In the genomic region with DNA sequence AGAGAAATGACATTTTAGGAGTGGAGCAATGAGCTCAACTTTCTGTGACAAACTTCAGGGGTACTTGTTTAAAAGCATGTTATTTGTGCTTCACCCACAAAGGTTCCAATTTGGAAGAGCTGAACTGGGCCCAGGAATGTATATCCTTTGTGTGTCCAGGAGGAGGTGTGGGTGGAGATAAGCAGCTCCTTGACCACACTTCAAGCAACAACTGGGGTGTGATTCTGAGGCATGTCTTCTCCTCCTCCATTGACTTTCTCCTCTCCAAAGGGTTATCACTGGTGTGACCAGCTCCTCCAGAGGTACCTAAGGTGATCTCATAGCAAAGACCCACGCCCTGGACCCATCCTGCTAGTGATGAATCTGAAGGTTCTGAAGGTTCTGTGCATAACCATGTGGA, we compare ENCODE assay signal across 15 cellular contexts.
A peak's percentile ranks its signal among the peaks of the same experiment; 100 is the strongest.
DNase-seq lines count a peak whose midpoint lies in the region; ATAC-seq and TF ChIP-seq lines count a peak whose summit lies in the region.
"Had no signal": no experiment of that assay in that cellular context is flagged by ENCODE, and none has a peak within 500 bp of the region (broad histone marks: within the 10 kb centered on the region; RNA-seq: fewer than 3 reads in every experiment).

No MANE protein-coding gene starts in this region.

- no peak for DNase-seq in CD14-positive monocyte (ENCODE audit: low spot score)
- DNase-seq in HL-60 (ENCODE audit: low read depth in 1 of 2, low spot score in 1 of 2): no peak
- DNase-seq in T-helper 2 cell: no peak
- DNase-seq in NCI-H1048 (lab: John Stamatoyannopoulos, UW): no peak
- DNase-seq: brain microvascular endothelial cell; GF-D8; NCI-H187; nephron progenitor cell; retina; stimulated activated CD4-positive, alpha-beta T cell treated with anti-CD3 and anti-CD28 coated beads, Interleukin-2, amount 100 ng/mL, for 24 hours had no signal

- peak overlapping the region in 1 of 2 donors; percentile 49 for H3K4me3 Mint-ChIP-seq in CD14-positive monocyte
- no peak overlapping the region for H3K4me3 Mint-ChIP-seq in dendritic cell treated with granulocyte-macrophage colony-stimulating factor and Interleukin-4, amounts not matched to agents 40 ng/mL and 50 ng/mL, for 4 days
- H3K4me3 Mint-ChIP-seq: B cell, nephron progenitor cell had no signal

- H3K4me3 ChIP-seq in HL-60 (replicated peaks; ENCODE audit: insufficient read depth, low read length): no peak overlapping the region
- H3K4me3 ChIP-seq in skeletal muscle satellite cell (ENCODE audit: low read length): no peak overlapping the region

- H3K9ac ChIP-seq in skeletal muscle satellite cell (ENCODE audit: low read depth, low read length): peak overlapping the region; percentile 53

- H3K27ac Mint-ChIP-seq in CD14-positive monocyte: peak overlapping the region; percentile 99 to 100 (median 100)
- H3K27ac Mint-ChIP-seq in dendritic cell treated with granulocyte-macrophage colony-stimulating factor and Interleukin-4, amounts not matched to agents 40 ng/mL and 50 ng/mL, for 4 days: peak overlapping the region; percentile 88
- H3K27ac Mint-ChIP-seq: activated naive CD4-positive, alpha-beta T cell treated with anti-CD3 and anti-CD28 coated beads, Interleukin-2, amount 50 U/mL, for 72 hours; B cell; nephron progenitor cell had no signal

- H3K9me3 ChIP-seq in skeletal muscle satellite cell (replicated peaks; ENCODE audit: low read length): no peaks in the 10 kb centered on the region

- intact Hi-C loops in CD14-positive monocyte (cut with micrococcal nuclease): loop anchor here in 1 of 2 donors (5.0 kb wide), 2 partner anchors 50 to 60 kb away; partner anchors contain the start of gene CD93
- intact Hi-C loops in dendritic cell treated with granulocyte-macrophage colony-stimulating factor and Interleukin-4, amounts not matched to agents 40 ng/mL and 50 ng/mL, for 4 days (cut with micrococcal nuclease): loop anchor here (5.0 kb wide), 1 partner anchor 60 kb away; the partner anchor contains the start of gene CD93

- no peaks in the 10 kb centered on the region for H3K36me3 ChIP-seq in skeletal muscle satellite cell (ENCODE audit: insufficient read depth, low read length)
- H3K36me3 ChIP-seq: brain microvascular endothelial cell had no signal

- H3K4me1 Mint-ChIP-seq in CD14-positive monocyte: peaks cover 98% of the 10 kb centered on the region
- H3K4me1 Mint-ChIP-seq in dendritic cell treated with granulocyte-macrophage colony-stimulating factor and Interleukin-4, amounts not matched to agents 40 ng/mL and 50 ng/mL, for 4 days (ENCODE audit: low read depth): peaks cover 97% of the 10 kb centered on the region

- H3K4me1 ChIP-seq in skeletal muscle satellite cell (ENCODE audit: control insufficient read depth, insufficient read depth, low read length): peaks cover 80% of the 10 kb centered on the region

- H3K4me2 ChIP-seq in skeletal muscle satellite cell (ENCODE audit: low read length): no peak overlapping the region

- H3K27me3 Mint-ChIP-seq in CD14-positive monocyte (ENCODE audit: low read depth in 3 of 3): peaks cover 0 to 3% (median 3%) of the 10 kb centered on the region in 3 donors
- H3K27me3 Mint-ChIP-seq in dendritic cell treated with granulocyte-macrophage colony-stimulating factor and Interleukin-4, amounts not matched to agents 40 ng/mL and 50 ng/mL, for 4 days: no peaks in the 10 kb centered on the region

- H3K36me3 Mint-ChIP-seq in CD14-positive monocyte: peaks cover 18% of the 10 kb centered on the region in 2 donors
- H3K36me3 Mint-ChIP-seq in dendritic cell treated with granulocyte-macrophage colony-stimulating factor and Interleukin-4, amounts not matched to agents 40 ng/mL and 50 ng/mL, for 4 days (ENCODE audit: low read depth): no peaks in the 10 kb centered on the region
- H3K36me3 Mint-ChIP-seq: activated naive CD4-positive, alpha-beta T cell treated with anti-CD3 and anti-CD28 coated beads, Interleukin-2, amount 50 U/mL, for 72 hours had no signal

- no peak for ATAC-seq in HG02885 (IDR thresholded peaks at IDR 0.05; ENCODE audit: poor library complexity, unreplicated experiment)

- no peaks in the 10 kb centered on the region for H3K9me3 Mint-ChIP-seq in CD14-positive monocyte
- H3K9me3 Mint-ChIP-seq in dendritic cell treated with granulocyte-macrophage colony-stimulating factor and Interleukin-4, amounts not matched to agents 40 ng/mL and 50 ng/mL, for 4 days: no peaks in the 10 kb centered on the region
- H3K9me3 Mint-ChIP-seq: activated naive CD4-positive, alpha-beta T cell treated with anti-CD3 and anti-CD28 coated beads, Interleukin-2, amount 50 U/mL, for 72 hours had no signal

- H3K27me3 ChIP-seq in HL-60 (ENCODE audit: insufficient read depth, poor library complexity, severe bottlenecking): no peaks in the 10 kb centered on the region
- no peaks in the 10 kb centered on the region for H3K27me3 ChIP-seq in skeletal muscle satellite cell (ENCODE audit: control insufficient read depth, insufficient read depth, low read length)
- H3K27me3 ChIP-seq: brain microvascular endothelial cell had no signal

- peak overlapping the region; percentile 83 for H3K27ac ChIP-seq in HL-60 (replicated peaks)

- TF ChIP-seq CTCF in CD14-positive monocyte (IDR thresholded peaks at IDR 0.05) (no peak), HL-60 (IDR thresholded peaks at IDR 0.05; ENCODE audit: insufficient read depth, low read length) (no peak)
